Comparison of ENCODE assay signal across 1 cellular context in the genomic region with DNA sequence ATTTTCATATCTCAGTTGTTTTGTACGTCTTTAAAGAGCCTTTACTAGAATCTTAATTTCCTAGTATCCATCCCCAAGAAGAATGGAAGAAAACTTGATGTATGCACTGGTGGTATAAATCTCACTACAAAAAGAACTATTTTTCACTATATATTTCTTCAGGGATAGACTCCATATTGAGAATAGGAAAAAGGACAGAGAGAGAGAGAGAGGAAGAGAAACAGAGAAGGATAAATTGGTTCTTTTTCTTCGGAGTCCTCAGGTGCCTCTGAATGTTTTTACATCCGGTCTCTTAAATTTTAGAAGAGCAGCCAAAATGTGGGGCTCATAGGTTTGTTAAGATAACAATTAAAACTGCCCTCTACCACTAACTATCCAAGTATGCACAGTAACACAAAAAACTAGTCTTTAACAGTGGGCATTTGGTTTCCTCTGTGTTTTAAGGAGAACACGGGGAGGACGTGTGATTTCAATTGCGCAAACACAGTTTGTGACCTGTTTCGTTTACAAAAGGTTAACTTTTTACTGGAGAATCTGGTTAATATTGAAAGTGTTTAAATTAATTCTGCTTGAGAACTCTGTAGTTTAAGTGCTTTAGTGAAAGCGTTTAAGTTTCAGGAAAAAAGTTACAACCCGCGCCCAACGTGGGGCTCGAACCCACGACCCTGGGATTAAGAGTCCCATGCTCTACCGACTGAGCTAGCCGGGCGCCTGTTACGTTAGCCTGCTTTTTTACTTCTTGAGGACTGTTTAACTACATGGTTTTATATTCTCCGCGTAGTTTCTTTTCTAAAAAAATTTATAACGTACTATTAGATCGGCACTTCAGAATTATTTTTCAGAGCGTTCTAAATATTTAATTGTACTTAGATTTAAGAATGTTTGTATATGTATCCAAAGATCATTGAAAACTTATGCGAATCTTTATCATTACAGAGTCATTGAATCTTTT.
TF ChIP-seq lines count a peak whose summit lies in the region.

No MANE protein-coding gene starts in this region.

TF ChIP-seq in HepG2, 621 proteins besides CTCF, POLR2A, EP300 and RAD21 (continued from another document and continues in another):
- TF ChIP-seq, protein P1, sequence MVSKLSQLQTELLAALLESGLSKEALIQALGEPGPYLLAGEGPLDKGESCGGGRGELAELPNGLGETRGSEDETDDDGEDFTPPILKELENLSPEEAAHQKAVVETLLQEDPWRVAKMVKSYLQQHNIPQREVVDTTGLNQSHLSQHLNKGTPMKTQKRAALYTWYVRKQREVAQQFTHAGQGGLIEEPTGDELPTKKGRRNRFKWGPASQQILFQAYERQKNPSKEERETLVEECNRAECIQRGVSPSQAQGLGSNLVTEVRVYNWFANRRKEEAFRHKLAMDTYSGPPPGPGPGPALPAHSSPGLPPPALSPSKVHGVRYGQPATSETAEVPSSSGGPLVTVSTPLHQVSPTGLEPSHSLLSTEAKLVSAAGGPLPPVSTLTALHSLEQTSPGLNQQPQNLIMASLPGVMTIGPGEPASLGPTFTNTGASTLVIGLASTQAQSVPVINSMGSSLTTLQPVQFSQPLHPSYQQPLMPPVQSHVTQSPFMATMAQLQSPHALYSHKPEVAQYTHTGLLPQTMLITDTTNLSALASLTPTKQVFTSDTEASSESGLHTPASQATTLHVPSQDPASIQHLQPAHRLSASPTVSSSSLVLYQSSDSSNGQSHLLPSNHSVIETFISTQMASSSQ (IDR thresholded peaks at IDR 0.05; ENCODE audit: low read depth): 0 out of 2 replicates have a peak, but pooled peaks have one; percentile 33
- TF ChIP-seq, protein P1 (CRISPR knock-in tag; IDR thresholded peaks at IDR 0.05; ENCODE audit: borderline replicate concordance): no peak
- TF ChIP-seq SIX1 (CRISPR knock-in tag; IDR thresholded peaks at IDR 0.05; ENCODE audit: borderline replicate concordance) (peak; percentile 54; the same call in 1 of the 2 replicates), ZFP82 (CRISPR knock-in tag; IDR thresholded peaks at IDR 0.05; ENCODE audit: borderline replicate concordance) (no peak), ZNF615 (CRISPR knock-in tag; IDR thresholded peaks at IDR 0.05; ENCODE audit: borderline replicate concordance) (no peak), ZNF703 (CRISPR knock-in tag; IDR thresholded peaks at IDR 0.05; ENCODE audit: borderline replicate concordance) (no peak), ZNF607 (CRISPR knock-in tag; IDR thresholded peaks at IDR 0.05; ENCODE audit: borderline replicate concordance) (no peak), PPARG (CRISPR knock-in tag; conservative IDR thresholded peaks at IDR 0.05) (0 out of 2 replicates have a peak, but pooled peaks have one; percentile 29), ZNF232 (CRISPR knock-in tag; IDR thresholded peaks at IDR 0.05; ENCODE audit: borderline replicate concordance) (no peak; the same call in 1 of the 2 replicates), PHF21A (CRISPR knock-in tag; IDR thresholded peaks at IDR 0.05) (no peak), KLF11 (CRISPR knock-in tag; IDR thresholded peaks at IDR 0.05) (0 out of 2 replicates have a peak, but pooled peaks have one; percentile 30), ZBTB49 (CRISPR knock-in tag; IDR thresholded peaks at IDR 0.05; ENCODE audit: borderline replicate concordance) (no peak), FOXK1 (CRISPR knock-in tag; IDR thresholded peaks at IDR 0.05; ENCODE audit: borderline replicate concordance, low read depth) (peak; percentile 66; the same call in 1 of the 2 replicates), ZNF563 (CRISPR knock-in tag; IDR thresholded peaks at IDR 0.05) (no peak), CEBPG (CRISPR knock-in tag; IDR thresholded peaks at IDR 0.05) (peak; percentile 78), AHDC1 (CRISPR knock-in tag; IDR thresholded peaks at IDR 0.05; ENCODE audit: borderline replicate concordance) (0 out of 2 replicates have a peak, but pooled peaks have one; percentile 33), ZSCAN20 (CRISPR knock-in tag; IDR thresholded peaks at IDR 0.05; ENCODE audit: borderline replicate concordance) (no peak)
- TF ChIP-seq, protein P2, sequence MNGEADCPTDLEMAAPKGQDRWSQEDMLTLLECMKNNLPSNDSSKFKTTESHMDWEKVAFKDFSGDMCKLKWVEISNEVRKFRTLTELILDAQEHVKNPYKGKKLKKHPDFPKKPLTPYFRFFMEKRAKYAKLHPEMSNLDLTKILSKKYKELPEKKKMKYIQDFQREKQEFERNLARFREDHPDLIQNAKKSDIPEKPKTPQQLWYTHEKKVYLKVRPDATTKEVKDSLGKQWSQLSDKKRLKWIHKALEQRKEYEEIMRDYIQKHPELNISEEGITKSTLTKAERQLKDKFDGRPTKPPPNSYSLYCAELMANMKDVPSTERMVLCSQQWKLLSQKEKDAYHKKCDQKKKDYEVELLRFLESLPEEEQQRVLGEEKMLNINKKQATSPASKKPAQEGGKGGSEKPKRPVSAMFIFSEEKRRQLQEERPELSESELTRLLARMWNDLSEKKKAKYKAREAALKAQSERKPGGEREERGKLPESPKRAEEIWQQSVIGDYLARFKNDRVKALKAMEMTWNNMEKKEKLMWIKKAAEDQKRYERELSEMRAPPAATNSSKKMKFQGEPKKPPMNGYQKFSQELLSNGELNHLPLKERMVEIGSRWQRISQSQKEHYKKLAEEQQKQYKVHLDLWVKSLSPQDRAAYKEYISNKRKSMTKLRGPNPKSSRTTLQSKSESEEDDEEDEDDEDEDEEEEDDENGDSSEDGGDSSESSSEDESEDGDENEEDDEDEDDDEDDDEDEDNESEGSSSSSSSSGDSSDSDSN (CRISPR knock-in tag; IDR thresholded peaks at IDR 0.05): no peak
- TF ChIP-seq, protein P3, sequence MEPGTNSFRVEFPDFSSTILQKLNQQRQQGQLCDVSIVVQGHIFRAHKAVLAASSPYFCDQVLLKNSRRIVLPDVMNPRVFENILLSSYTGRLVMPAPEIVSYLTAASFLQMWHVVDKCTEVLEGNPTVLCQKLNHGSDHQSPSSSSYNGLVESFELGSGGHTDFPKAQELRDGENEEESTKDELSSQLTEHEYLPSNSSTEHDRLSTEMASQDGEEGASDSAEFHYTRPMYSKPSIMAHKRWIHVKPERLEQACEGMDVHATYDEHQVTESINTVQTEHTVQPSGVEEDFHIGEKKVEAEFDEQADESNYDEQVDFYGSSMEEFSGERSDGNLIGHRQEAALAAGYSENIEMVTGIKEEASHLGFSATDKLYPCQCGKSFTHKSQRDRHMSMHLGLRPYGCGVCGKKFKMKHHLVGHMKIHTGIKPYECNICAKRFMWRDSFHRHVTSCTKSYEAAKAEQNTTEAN (CRISPR knock-in tag; conservative IDR thresholded peaks at IDR 0.05): no peak
- TF ChIP-seq, protein P4, sequence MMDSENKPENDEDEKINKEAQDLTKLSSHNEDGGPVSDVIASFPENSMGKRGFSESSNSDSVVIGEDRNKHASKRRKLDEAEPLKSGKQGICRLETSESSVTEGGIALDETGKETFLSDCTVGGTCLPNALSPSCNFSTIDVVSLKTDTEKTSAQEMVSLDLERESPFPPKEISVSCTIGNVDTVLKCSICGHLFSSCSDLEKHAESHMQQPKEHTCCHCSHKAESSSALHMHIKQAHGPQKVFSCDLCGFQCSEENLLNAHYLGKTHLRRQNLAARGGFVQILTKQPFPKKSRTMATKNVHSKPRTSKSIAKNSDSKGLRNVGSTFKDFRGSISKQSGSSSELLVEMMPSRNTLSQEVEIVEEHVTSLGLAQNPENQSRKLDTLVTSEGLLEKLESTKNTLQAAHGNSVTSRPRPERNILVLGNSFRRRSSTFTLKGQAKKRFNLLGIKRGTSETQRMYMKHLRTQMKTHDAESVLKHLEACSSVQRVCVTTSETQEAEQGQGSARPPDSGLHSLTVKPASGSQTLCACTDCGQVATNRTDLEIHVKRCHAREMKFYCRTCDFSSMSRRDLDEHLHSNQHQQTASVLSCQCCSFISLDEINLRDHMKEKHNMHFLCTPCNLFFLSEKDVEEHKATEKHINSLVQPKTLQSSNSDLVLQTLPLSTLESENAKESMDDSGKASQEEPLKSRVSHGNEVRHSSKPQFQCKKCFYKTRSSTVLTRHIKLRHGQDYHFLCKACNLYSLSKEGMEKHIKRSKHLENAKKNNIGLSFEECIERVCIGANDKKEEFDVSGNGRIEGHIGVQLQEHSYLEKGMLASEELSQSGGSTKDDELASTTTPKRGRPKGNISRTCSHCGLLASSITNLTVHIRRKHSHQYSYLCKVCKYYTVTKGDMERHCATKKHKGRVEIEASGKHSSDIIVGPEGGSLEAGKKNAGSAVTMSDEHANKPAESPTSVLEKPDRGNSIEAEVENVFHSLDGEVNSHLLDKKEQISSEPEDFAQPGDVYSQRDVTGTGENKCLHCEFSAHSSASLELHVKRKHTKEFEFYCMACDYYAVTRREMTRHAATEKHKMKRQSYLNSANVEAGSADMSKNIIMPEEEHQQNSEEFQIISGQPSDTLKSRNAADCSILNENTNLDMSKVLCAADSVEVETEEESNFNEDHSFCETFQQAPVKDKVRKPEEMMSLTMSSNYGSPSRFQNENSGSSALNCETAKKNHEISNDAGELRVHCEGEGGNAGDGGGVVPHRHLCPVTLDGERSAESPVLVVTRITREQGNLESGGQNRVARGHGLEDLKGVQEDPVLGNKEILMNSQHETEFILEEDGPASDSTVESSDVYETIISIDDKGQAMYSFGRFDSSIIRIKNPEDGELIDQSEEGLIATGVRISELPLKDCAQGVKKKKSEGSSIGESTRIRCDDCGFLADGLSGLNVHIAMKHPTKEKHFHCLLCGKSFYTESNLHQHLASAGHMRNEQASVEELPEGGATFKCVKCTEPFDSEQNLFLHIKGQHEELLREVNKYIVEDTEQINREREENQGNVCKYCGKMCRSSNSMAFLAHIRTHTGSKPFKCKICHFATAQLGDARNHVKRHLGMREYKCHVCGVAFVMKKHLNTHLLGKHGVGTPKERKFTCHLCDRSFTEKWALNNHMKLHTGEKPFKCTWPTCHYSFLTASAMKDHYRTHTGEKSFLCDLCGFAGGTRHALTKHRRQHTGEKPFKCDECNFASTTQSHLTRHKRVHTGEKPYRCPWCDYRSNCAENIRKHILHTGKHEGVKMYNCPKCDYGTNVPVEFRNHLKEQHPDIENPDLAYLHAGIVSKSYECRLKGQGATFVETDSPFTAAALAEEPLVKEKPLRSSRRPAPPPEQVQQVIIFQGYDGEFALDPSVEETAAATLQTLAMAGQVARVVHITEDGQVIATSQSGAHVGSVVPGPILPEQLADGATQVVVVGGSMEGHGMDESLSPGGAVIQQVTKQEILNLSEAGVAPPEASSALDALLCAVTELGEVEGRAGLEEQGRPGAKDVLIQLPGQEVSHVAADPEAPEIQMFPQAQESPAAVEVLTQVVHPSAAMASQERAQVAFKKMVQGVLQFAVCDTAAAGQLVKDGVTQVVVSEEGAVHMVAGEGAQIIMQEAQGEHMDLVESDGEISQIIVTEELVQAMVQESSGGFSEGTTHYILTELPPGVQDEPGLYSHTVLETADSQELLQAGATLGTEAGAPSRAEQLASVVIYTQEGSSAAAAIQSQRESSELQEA (CRISPR knock-in tag; IDR thresholded peaks at IDR 0.05; ENCODE audit: not compliant biosample characterization): no peak
